8 cellular contexts compared by ENCODE assay signal in the genomic region with DNA sequence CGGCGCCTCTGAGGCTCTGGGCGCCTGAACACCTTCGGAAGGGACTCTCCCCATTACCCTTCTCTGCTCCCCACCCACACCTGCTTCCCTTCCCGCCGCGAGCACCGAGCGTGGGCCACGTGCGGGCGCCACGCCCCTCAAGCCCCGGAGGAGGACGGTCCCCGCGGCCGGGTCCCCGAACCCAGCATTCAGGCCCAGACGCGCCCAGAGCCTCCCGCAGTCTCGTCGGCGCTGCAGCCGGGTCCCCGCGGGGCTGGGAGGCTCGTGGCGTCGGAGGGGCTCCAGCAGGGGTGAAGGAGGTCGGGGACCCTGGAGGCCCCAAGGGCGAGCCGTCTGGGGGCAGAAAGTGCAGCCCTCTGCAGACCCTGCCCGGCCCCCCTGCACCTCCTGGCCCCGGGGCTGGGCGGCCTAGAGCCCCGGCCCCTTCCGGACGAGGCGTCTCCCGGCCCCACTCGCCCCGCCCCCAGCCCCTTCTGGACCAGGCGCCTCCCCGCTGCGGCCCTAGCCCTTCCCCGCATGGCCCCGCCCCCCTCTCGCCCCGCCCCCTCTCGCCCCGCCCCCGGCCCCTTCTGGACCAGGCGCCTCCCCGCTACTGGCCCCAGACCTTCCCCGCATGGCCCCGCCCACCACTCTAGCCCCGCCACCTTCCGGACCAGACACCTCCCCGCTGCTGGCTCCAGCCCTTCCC. TPM values are rescaled to one million over a fixed set of nuclear protein-coding genes. Genes with fewer than 3 reads are reported as not detected.
DNase-seq lines count a peak whose midpoint lies in the region; ATAC-seq, FAIRE-seq and TF ChIP-seq lines count a peak whose summit lies in the region.

No MANE protein-coding gene starts in this region.

- TF ChIP-seq CTCF in omental fat pad (IDR thresholded peaks at IDR 0.05) = no peak

- H3K27ac ChIP-seq in SJCRH30 (no peak overlapping the region), thymus (ENCODE audit: low read depth) (peak overlapping the region; percentile 21)

- H3K4me1 ChIP-seq in SJCRH30 (peaks cover 31% of the 10 kb centered on the region), thymus (ENCODE audit: control insufficient read depth, insufficient read depth, low read length) (peaks cover 11% of the 10 kb centered on the region)

- FAIRE-seq in frontal cortex (lab: Jason Lieb, UNC) = no peak

- H3K36me3 ChIP-seq in SJCRH30 (no peaks in the 10 kb centered on the region), thymus (ENCODE audit: control insufficient read depth, insufficient read depth) (no peaks in the 10 kb centered on the region)

- H3K4me3 ChIP-seq in SJCRH30 = no peak overlapping the region
- H3K4me3 ChIP-seq in thymus (ENCODE audit: low read length) = peak overlapping the region; percentile 56

- peak; percentile 81 for ATAC-seq in omental fat pad (ENCODE audit: low FRiP score)

- H3K9me3 ChIP-seq in SJCRH30 (replicated peaks) (no peaks in the 10 kb centered on the region), thymus (ENCODE audit: control insufficient read depth) (no peaks in the 10 kb centered on the region)

- H3K27me3 ChIP-seq in SJCRH30 (peaks cover 13% of the 10 kb centered on the region), thymus (ENCODE audit: control insufficient read depth, insufficient read depth) (peaks cover 17% of the 10 kb centered on the region)

- under 1% methylated on average over 59 of the region's 61 CpGs for WGBS in thymus

- peak; percentile 96 for DNase-seq in AG20443 (ENCODE audit: low spot score)
- DNase-seq in GM19240 (ENCODE audit: insufficient read length, low spot score) = peak; percentile 97
- DNase-seq in HPDE6-E6E7 (ENCODE audit: extremely low spot score) = peak; percentile 91
- peak; percentile 51 to 55 for DNase-seq in SJCRH30
- peak; percentile 87 for DNase-seq in activated gamma-delta T cell treated with Interleukin-2 at 50 U/mL for 16 hours
- DNase-seq in frontal cortex (ENCODE audit: low spot score in 2 of 2) = peak; percentile 92 to 98
- peak; percentile 79 for DNase-seq in omental fat pad (ENCODE audit: low spot score)

RNA-seq across cellular contexts. Expression of a gene that starts 0.4 kb away (rescaled TPM):
- total RNA-seq in SJCRH30 (2014; rRNA removed; shearing (Covaris generic)) = not detected in 2 replicates
- total RNA-seq in frontal cortex (not detected), omental fat pad (1 to 10 TPM in 2 of 4 donors, not detected in 2; 4.3 to 4.6 TPM)
- 7.0 TPM for polyA plus RNA-seq in thymus

RNA-seq across cellular contexts. Expression of a gene that starts 19.9 kb away (rescaled TPM):
- not detected in 2 replicates for total RNA-seq in SJCRH30 (2014; rRNA removed; shearing (Covaris generic))
- total RNA-seq in frontal cortex (not detected), omental fat pad (not detected)
- 0.02 TPM for polyA plus RNA-seq in thymus

RNA-seq across cellular contexts. Expression of a gene that starts 24.1 kb away (rescaled TPM):
- 48.7 and 51.9 TPM in 2 replicates for total RNA-seq in SJCRH30 (2014; rRNA removed; shearing (Covaris generic))
- total RNA-seq in frontal cortex (38.7 TPM), omental fat pad (10 to 100 TPM; 21.6 to 33.5 (median 30.9) TPM)
- 30.6 TPM for polyA plus RNA-seq in thymus
